ENCODE assay signal across 8 cellular contexts in genomic region chr1:91830242-91831131, GRCh38. TPM values are rescaled to one million over a fixed set of nuclear protein-coding genes. Genes with fewer than 3 reads are reported as not detected.
DNase-seq lines count a peak whose midpoint lies in the region; ATAC-seq and TF ChIP-seq lines count a peak whose summit lies in the region.

No MANE protein-coding gene starts in this region.

- H3K4me3 Mint-ChIP-seq in H9 = no peak overlapping the region

- no peak overlapping the region for H3K23ac ChIP-seq in H9 (ENCODE audit: insufficient read length, low read depth, low read length)

- peak; percentile 80 for DNase-seq in EL
- DNase-seq in glomerular visceral epithelial cell (ENCODE audit: extremely low spot score) = peak; percentile 29
- DNase-seq in renal cortical epithelial cell (ENCODE audit: low read depth) = peak; percentile 95
- DNase-seq in D341Med (ENCODE audit: low spot score) = no peak
- DNase-seq in stimulated activated CD4-positive, alpha-beta T cell treated with anti-CD3 and anti-CD28 coated beads, Interleukin-4, amount 100 ng/mL, for 1 hour = no peak
- no peak for DNase-seq in H9
- DNase-seq in GM13976 (ENCODE audit: low spot score) = no peak

- no peak overlapping the region for H3K9ac ChIP-seq in H9 (ENCODE audit: extremely low read depth, insufficient read length, low read length)

- no CpG with 5 or more reads among the region's 10 CpGs for WGBS in H9 (ENCODE audit: extremely low coverage, insufficient read length, low lambda C conversion rate)

- no peaks in the 10 kb centered on the region for H3K79me1 ChIP-seq in H9 (ENCODE audit: insufficient read depth, low read depth, low read length, poor library complexity, severe bottlenecking)

- H3K14ac ChIP-seq in H9 (ENCODE audit: insufficient read depth, low read length) = no peak overlapping the region

- H2AFZ ChIP-seq in H9 (ENCODE audit: low read length) = no peak overlapping the region

- no peaks in the 10 kb centered on the region for H3K27me3 ChIP-seq in H9 (ENCODE audit: insufficient read depth, low read length)

- peak; percentile 46; the same call in 2 of the 3 replicates for ATAC-seq in SK-N-SH treated with all-trans-retinoic acid at 6 μM for 48 hours

- H3K27ac ChIP-seq in H9 (ENCODE audit: insufficient read length, low read depth, low read length) = no peak overlapping the region

- in situ Hi-C loops in GM13976 (cut with MboI; ENCODE audit: low sequenced_read_pairs, unreplicated experiment) = no loop called here

- H4K8ac ChIP-seq in H9 (replicated peaks; ENCODE audit: insufficient read length, low read depth, low read length) = no peak overlapping the region

- no peak overlapping the region for H4K5ac ChIP-seq in H9 (ENCODE audit: insufficient read length, low read depth, low read length)

- H2BK120ac ChIP-seq in H9 (ENCODE audit: low read depth, low read length, poor library complexity, severe bottlenecking) = no peak overlapping the region

- H2BK20ac ChIP-seq in H9 (ENCODE audit: low read depth, low read length, poor library complexity, severe bottlenecking) = no peak overlapping the region

- H3K4me1 Mint-ChIP-seq in H9 = peaks cover 0 to 7% of the 10 kb centered on the region in 2 experiments; a peak in 1 of 4 replicates

- H3K9me3 Mint-ChIP-seq in H9 = no peaks in the 10 kb centered on the region

- H3K27me3 Mint-ChIP-seq in H9 (ENCODE audit: low read depth) = no peaks in the 10 kb centered on the region; the same call in none of the 2 replicates

- H3K4me2 ChIP-seq in H9 (ENCODE audit: insufficient read depth, insufficient read length, low read length) = no peak overlapping the region

- H3K23me2 ChIP-seq in H9 (ENCODE audit: insufficient read length, low read depth, low read length, poor library complexity, severe bottlenecking) = no peaks in the 10 kb centered on the region

- H2AK5ac ChIP-seq in H9 (ENCODE audit: insufficient read length, low read length) = no peak overlapping the region

- no peak overlapping the region for H2BK15ac ChIP-seq in H9 (ENCODE audit: low read depth, low read length)

- no peak for TF ChIP-seq CTCF in H9 (conservative IDR thresholded peaks at IDR 0.05)
- TF ChIP-seq CTCF in GM13976 (IDR thresholded peaks at IDR 0.05; ENCODE audit: borderline replicate concordance, control extremely low read depth, extremely low read depth, insufficient read depth, missing control alignments) = no peak

- no peak overlapping the region for H2BK12ac ChIP-seq in H9 (ENCODE audit: insufficient read length, low read depth, low read length)

- H3K36me3 Mint-ChIP-seq in H9 (ENCODE audit: insufficient read depth in 1 of 3, low read depth in 3 of 3) = no peaks in the 10 kb centered on the region

- H2BK5ac ChIP-seq in H9 (ENCODE audit: insufficient read length, low read length) = no peak overlapping the region

- no peak overlapping the region for H3K18ac ChIP-seq in H9 (ENCODE audit: insufficient read length, low read depth, low read length)

- no peaks in the 10 kb centered on the region for H3K4me1 ChIP-seq in H9 (ENCODE audit: insufficient read depth, low read length)

- no peaks in the 10 kb centered on the region for H4K20me1 ChIP-seq in H9 (ENCODE audit: control insufficient read depth, insufficient read depth, insufficient read length)

- H3K27ac Mint-ChIP-seq in H9 = no peak overlapping the region

- H3K56ac ChIP-seq in H9 (ENCODE audit: insufficient read length, low read depth, low read length) = no peak overlapping the region

- H3K79me2 ChIP-seq in H9 (ENCODE audit: insufficient read depth, low read length) = no peaks in the 10 kb centered on the region

- H3K9me3 ChIP-seq in H9 (ENCODE audit: control insufficient read depth, low read depth, low read length) = no peaks in the 10 kb centered on the region

- H4K91ac ChIP-seq in H9 (ENCODE audit: insufficient read length, low read depth, low read length) = no peak overlapping the region

- H3T11ph ChIP-seq in H9 (ENCODE audit: low read length) = no peak overlapping the region

- no peak overlapping the region for H3K4ac ChIP-seq in H9 (ENCODE audit: low read depth, low read length)

TF ChIP-seq in SK-N-SH treated with all-trans-retinoic acid at 6 μM for 48 hours, 23 proteins besides CTCF, POLR2A, EP300 and RAD21 (continues in another document):
- TF ChIP-seq RARB (CRISPR knock-in tag; IDR thresholded peaks at IDR 0.05) = no peak
- TF ChIP-seq ZNF8 (CRISPR knock-in tag; IDR thresholded peaks at IDR 0.05) = no peak
- no peak for TF ChIP-seq ZNF70 (CRISPR knock-in tag; IDR thresholded peaks at IDR 0.05)
- no peak for TF ChIP-seq TSHZ2 (CRISPR knock-in tag; IDR thresholded peaks at IDR 0.05)
- no peak for TF ChIP-seq ZC3H10 (CRISPR knock-in tag; IDR thresholded peaks at IDR 0.05)
- TF ChIP-seq CREB5 (CRISPR knock-in tag; IDR thresholded peaks at IDR 0.05; ENCODE audit: low read depth) = no peak
- no peak for TF ChIP-seq CSDC2 (CRISPR knock-in tag; IDR thresholded peaks at IDR 0.05)
- TF ChIP-seq BACH2 (CRISPR knock-in tag; IDR thresholded peaks at IDR 0.05; ENCODE audit: borderline replicate concordance) = no peak
- no peak for TF ChIP-seq POU6F1 (CRISPR knock-in tag; IDR thresholded peaks at IDR 0.05; ENCODE audit: borderline replicate concordance, low read depth)
- no peak for TF ChIP-seq ARNTL (CRISPR knock-in tag; IDR thresholded peaks at IDR 0.05; ENCODE audit: borderline replicate concordance, low read depth)
- no peak for TF ChIP-seq PPARA (CRISPR knock-in tag; IDR thresholded peaks at IDR 0.05; ENCODE audit: borderline replicate concordance)
- TF ChIP-seq ZFP3 (CRISPR knock-in tag; IDR thresholded peaks at IDR 0.05) = no peak
- no peak for TF ChIP-seq ZNF565 (CRISPR knock-in tag; conservative IDR thresholded peaks at IDR 0.05; ENCODE audit: low read depth)
- TF ChIP-seq CSRNP3 (CRISPR knock-in tag; IDR thresholded peaks at IDR 0.05) = no peak
- TF ChIP-seq GLIS3 (CRISPR knock-in tag; IDR thresholded peaks at IDR 0.05) = no peak
- TF ChIP-seq ZFP30 (CRISPR knock-in tag; IDR thresholded peaks at IDR 0.05) = no peak
- TF ChIP-seq TCF4 (CRISPR knock-in tag; IDR thresholded peaks at IDR 0.05; ENCODE audit: borderline replicate concordance) = no peak

RNA-seq across cellular contexts. Expression of gene TGFBR3, which starts 55.5 kb away (rescaled TPM):
- total RNA-seq in renal cortical epithelial cell = 4.0 and 11.0 TPM in 2 replicates
- total RNA-seq in H9 (2021) = 2.4 and 3.6 TPM in 2 replicates

Comparison
In these comparisons a context has a peak if more than half of its experiments do, and no peak if none do; other contexts are left out.
1. DNase-seq: peak in EL (single experiment), glomerular visceral epithelial cell (single experiment) and renal cortical epithelial cell (single experiment); none in D341Med (single experiment), stimulated activated CD4-positive, alpha-beta T cell treated with anti-CD3 and anti-CD28 coated beads, Interleukin-4, amount 100 ng/mL, for 1 hour (single experiment), H9 (single experiment) and GM13976 (single experiment).